Comparison of ENCODE assay signal across 18 cellular contexts in genomic region chr6:161198781-161199505, GRCh38.
"Had no signal": no experiment of that assay in that cellular context is flagged by ENCODE, and none has a peak within 500 bp of the region (broad histone marks: within the 10 kb centered on the region; RNA-seq: fewer than 3 reads in every experiment).

No MANE protein-coding gene starts in this region.

- H2AFZ ChIP-seq: parathyroid adenoma had no signal

- DNase-seq: effector memory CD8-positive, alpha-beta T cell; head of caudate nucleus; hippocampal formation; left colon; naive thymus-derived CD4-positive, alpha-beta T cell; nephron progenitor cell; sigmoid colon; small intestine; stimulated activated CD4-positive, alpha-beta T cell treated with anti-CD3 and anti-CD28 coated beads, Interleukin-2, amount 100 ng/mL, for 48 hours; stimulated activated naive CD4-positive, alpha-beta T cell treated with Interleukin-2 at 50 U/mL for 16 hours; tibial artery; upper lobe of left lung; uterus had no signal

- ATAC-seq: effector memory CD8-positive, alpha-beta T cell; foreskin keratinocyte; left colon; naive thymus-derived CD4-positive, alpha-beta T cell had no signal

- H3K9ac ChIP-seq: parathyroid adenoma had no signal

- H3K79me2 ChIP-seq: parathyroid adenoma had no signal

- H3K27me3 ChIP-seq: esophagus muscularis mucosa, foreskin keratinocyte, sigmoid colon, suprapubic skin, tibial artery, upper lobe of left lung, uterus had no signal

- FAIRE-seq: small intestine had no signal

- H3K4me3 ChIP-seq: esophagus muscularis mucosa, sigmoid colon, suprapubic skin, tibial artery, upper lobe of left lung, uterus had no signal

- H3K36me3 ChIP-seq: esophagus muscularis mucosa, sigmoid colon, suprapubic skin, tibial artery, upper lobe of left lung, uterus had no signal

- H3K9me3 ChIP-seq: esophagus muscularis mucosa, sigmoid colon, suprapubic skin, tibial artery, upper lobe of left lung, uterus had no signal

- H3K27ac ChIP-seq: epithelial cell of prostate, esophagus muscularis mucosa, foreskin keratinocyte, parathyroid adenoma, sigmoid colon, suprapubic skin, tibial artery, uterus had no signal

- H3K4me1 ChIP-seq: foreskin keratinocyte, parathyroid adenoma, suprapubic skin, uterus had no signal
